ENCODE assay signal across 24 cellular contexts in the genomic region with DNA sequence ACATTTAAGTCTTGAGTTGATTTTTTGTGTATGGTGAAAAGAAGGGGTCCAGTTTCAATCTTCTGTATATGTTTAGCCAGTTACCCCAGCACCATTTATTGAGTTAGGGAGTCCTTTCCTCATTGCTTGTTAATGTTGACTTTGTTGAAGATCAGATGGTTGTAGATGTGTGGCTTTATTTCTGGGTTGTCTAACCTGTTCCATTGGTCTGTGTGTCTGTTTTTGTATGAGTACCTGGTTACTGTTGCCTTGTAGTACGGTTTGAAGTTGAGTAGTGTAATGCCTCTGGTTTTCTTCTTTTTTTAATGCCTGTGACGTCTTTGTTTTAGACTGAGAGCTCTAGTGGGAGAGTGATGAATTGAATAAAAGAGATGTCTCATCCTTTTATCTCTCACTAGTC.
"Had no signal": no experiment of that assay in that cellular context is flagged by ENCODE, and none has a peak within 500 bp of the region (broad histone marks: within the 10 kb centered on the region; RNA-seq: fewer than 3 reads in every experiment).

No MANE protein-coding gene starts in this region.

- H3K27me3 ChIP-seq: gastrocnemius medialis, heart left ventricle, neutrophil, right atrium auricular region, testis, tibial artery had no signal

- H3K27ac ChIP-seq: epithelial cell of prostate, gastrocnemius medialis, heart left ventricle, neutrophil, prostate gland, right atrium auricular region, testis, tibial artery had no signal

- H3K27me3 Mint-ChIP-seq: memory B cell; stimulated activated memory B cell treated with anti-CD40 and anti-IgM and Interleukin-4, amounts not matched to agents 10 μg/mL and 1 μg/mL and 100 μg/mL, for 72 hours; type B pancreatic cell had no signal

- H3K36me3 ChIP-seq: gastrocnemius medialis, heart left ventricle, neutrophil, prostate gland, right atrium auricular region, tibial artery had no signal

- H3K4me3 ChIP-seq: gastrocnemius medialis, heart left ventricle, lung, prostate gland, right atrium auricular region, testis, tibial artery had no signal

- H3K4me3 Mint-ChIP-seq: immature natural killer cell; memory B cell; natural killer cell; stimulated activated memory B cell treated with anti-CD40 and anti-IgM and Interleukin-4, amounts not matched to agents 10 μg/mL and 1 μg/mL and 100 μg/mL, for 72 hours; type B pancreatic cell had no signal

- H3K4me1 Mint-ChIP-seq: immature natural killer cell; memory B cell; natural killer cell; stimulated activated memory B cell treated with anti-CD40 and anti-IgM and Interleukin-4, amounts not matched to agents 10 μg/mL and 1 μg/mL and 100 μg/mL, for 72 hours had no signal

- ATAC-seq: esophagus mucosa; gastrocnemius medialis; heart left ventricle; natural killer cell; sciatic nerve; stimulated activated memory B cell treated with anti-CD40 and anti-IgM and Interleukin-4, amounts not matched to agents 10 μg/mL and 1 μg/mL and 100 μg/mL, for 72 hours; stimulated activated naive CD8-positive, alpha-beta T cell treated with anti-CD3 and anti-CD28 coated beads, Interleukin-15, Interleukin-2, amounts not matched to agents 100 U/mL and 50 U/mL, for 24 hours had no signal

- H3K36me3 Mint-ChIP-seq: immature natural killer cell, natural killer cell had no signal

- DNase-seq: cortex of kidney; gastrocnemius medialis; heart left ventricle; hypothalamus; immature natural killer cell; islet precursor cell; kidney glomerular epithelial cell; natural killer cell; stimulated activated CD4-positive, alpha-beta T cell treated with anti-CD3 and anti-CD28 coated beads, Interleukin-2, amount 100 ng/mL, for 24 hours; stimulated activated CD4-positive, alpha-beta T cell treated with anti-CD3 and anti-CD28 coated beads, Interleukin-4, amount 100 ng/mL, for 4 hours; stimulated activated naive CD8-positive, alpha-beta T cell treated with anti-CD3 and anti-CD28 coated beads, Interleukin-15, Interleukin-2, amounts not matched to agents 100 U/mL and 50 U/mL, for 24 hours; substantia nigra; testis; tibial artery had no signal

- H3K9me3 ChIP-seq: neutrophil, prostate gland, testis, tibial artery had no signal

- H3K4me1 ChIP-seq: gastrocnemius medialis, prostate gland, right atrium auricular region, testis, tibial artery had no signal

- H3K27ac Mint-ChIP-seq: immature natural killer cell; memory B cell; natural killer cell; stimulated activated memory B cell treated with anti-CD40 and anti-IgM and Interleukin-4, amounts not matched to agents 10 μg/mL and 1 μg/mL and 100 μg/mL, for 72 hours; type B pancreatic cell had no signal
